ENCODE assay signal across 8 cellular contexts in genomic region chr12:57487597-57488396, GRCh38. TPM values are rescaled to one million over a fixed set of nuclear protein-coding genes. Genes with fewer than 3 reads are reported as not detected.
DNase-seq lines count a peak whose midpoint lies in the region; FAIRE-seq and TF ChIP-seq lines count a peak whose summit lies in the region.

TSS of gene MARS1 (plus strand) at chr12:57488068. CDS start at chr12:57488091, 23 bp downstream.

- H3K4me1 Mint-ChIP-seq in H9 (peaks cover 14% of the 10 kb centered on the region in 2 experiments), nephron (peaks cover 19% of the 10 kb centered on the region)
- peaks cover 48% of the 10 kb centered on the region for H3K4me1 Mint-ChIP-seq in stimulated activated naive CD8-positive, alpha-beta T cell treated with anti-CD3 and anti-CD28 coated beads, Interleukin-15, Interleukin-2, amounts not matched to agents 100 ng/mL and 50 ng/mL, for 24 hours (ENCODE audit: low read depth)

- H3K27me3 Mint-ChIP-seq in H9 (ENCODE audit: low read depth), result no peaks in the 10 kb centered on the region
- H3K27me3 Mint-ChIP-seq in nephron (ENCODE audit: low read depth), result no peaks in the 10 kb centered on the region
- no peaks in the 10 kb centered on the region for H3K27me3 Mint-ChIP-seq in stimulated activated naive CD8-positive, alpha-beta T cell treated with anti-CD3 and anti-CD28 coated beads, Interleukin-15, Interleukin-2, amounts not matched to agents 100 ng/mL and 50 ng/mL, for 24 hours

- no peaks in the 10 kb centered on the region for H4K20me1 ChIP-seq in H9 (ENCODE audit: control insufficient read depth, insufficient read depth, insufficient read length)

- H2BK20ac ChIP-seq in H9 (ENCODE audit: low read depth, low read length, poor library complexity, severe bottlenecking), result no peak within 1 kb of the TSS

- no peak within 1 kb of the TSS for H2BK15ac ChIP-seq in H9 (ENCODE audit: low read depth, low read length)

- H3K79me1 ChIP-seq in H9 (ENCODE audit: insufficient read depth, low read depth, low read length, poor library complexity, severe bottlenecking), result no peaks in the 10 kb centered on the region

- no peak within 1 kb of the TSS for H2BK12ac ChIP-seq in H9 (ENCODE audit: insufficient read length, low read depth, low read length)

- H3K27ac Mint-ChIP-seq in H9 (peak within 1 kb of the TSS; percentile 95 to 99 (median 97)), nephron (peak within 1 kb of the TSS; percentile 30 to 93 (median 86))
- H3K27ac Mint-ChIP-seq in stimulated activated naive CD8-positive, alpha-beta T cell treated with anti-CD3 and anti-CD28 coated beads, Interleukin-15, Interleukin-2, amounts not matched to agents 100 ng/mL and 50 ng/mL, for 24 hours, result peak within 1 kb of the TSS; percentile 90

- H3K4me3 Mint-ChIP-seq in H9 (peak within 1 kb of the TSS; percentile 96 to 97), nephron (peak within 1 kb of the TSS; percentile 92 to 99 (median 98))
- peak within 1 kb of the TSS; percentile 90 for H3K4me3 Mint-ChIP-seq in stimulated activated naive CD8-positive, alpha-beta T cell treated with anti-CD3 and anti-CD28 coated beads, Interleukin-15, Interleukin-2, amounts not matched to agents 100 ng/mL and 50 ng/mL, for 24 hours

- no peak within 1 kb of the TSS for H3T11ph ChIP-seq in H9 (ENCODE audit: low read length)

- TF ChIP-seq CTCF in H9 (conservative IDR thresholded peaks at IDR 0.05) (peak; percentile 35; the same call in 2 of the 3 replicates), fibroblast of the aortic adventitia (IDR thresholded peaks at IDR 0.05; ENCODE audit: insufficient read depth, low read length) (no peak), nephron (IDR thresholded peaks at IDR 0.05; ENCODE audit: unreplicated experiment in 3 of 3) (no peak)

- H4K91ac ChIP-seq in H9 (ENCODE audit: insufficient read length, low read depth, low read length), result no peak within 1 kb of the TSS

- peak within 1 kb of the TSS; percentile 85 for H3K9ac ChIP-seq in H9 (ENCODE audit: extremely low read depth, insufficient read length, low read length)

- H3K9me3 Mint-ChIP-seq in H9, result peaks cover under 1 to 3% of the 10 kb centered on the region in 2 experiments; a peak in 2 of 5 replicates
- H3K9me3 Mint-ChIP-seq in nephron, result no peaks in the 10 kb centered on the region
- H3K9me3 Mint-ChIP-seq in stimulated activated naive CD8-positive, alpha-beta T cell treated with anti-CD3 and anti-CD28 coated beads, Interleukin-15, Interleukin-2, amounts not matched to agents 100 ng/mL and 50 ng/mL, for 24 hours, result no peaks in the 10 kb centered on the region

- peak within 1 kb of the TSS; percentile 2 for H2BK5ac ChIP-seq in H9 (ENCODE audit: insufficient read length, low read length)

- H2AK5ac ChIP-seq in H9 (ENCODE audit: insufficient read length, low read length), result no peak within 1 kb of the TSS

- H3K23me2 ChIP-seq in H9 (ENCODE audit: insufficient read length, low read depth, low read length, poor library complexity, severe bottlenecking), result peaks cover 5% of the 10 kb centered on the region

- H2BK120ac ChIP-seq in H9 (ENCODE audit: low read depth, low read length, poor library complexity, severe bottlenecking), result no peak within 1 kb of the TSS

- peak within 1 kb of the TSS; percentile 99 for H3K4me3 ChIP-seq in fibroblast of the aortic adventitia (ENCODE audit: low read depth, low read length)

- H3K56ac ChIP-seq in H9 (ENCODE audit: insufficient read length, low read depth, low read length), result no peak within 1 kb of the TSS

- H3K23ac ChIP-seq in H9 (ENCODE audit: insufficient read length, low read depth, low read length), result no peak within 1 kb of the TSS

- H3K4me2 ChIP-seq in H9 (ENCODE audit: insufficient read depth, insufficient read length, low read length), result peak within 1 kb of the TSS; percentile 90

- no peak within 1 kb of the TSS; the same call in 1 of the 2 replicates for H3K4ac ChIP-seq in H9 (ENCODE audit: low read depth, low read length)

- H3K79me2 ChIP-seq in H9 (ENCODE audit: insufficient read depth, low read length), result peaks cover 8% of the 10 kb centered on the region; the same call in 1 of the 2 replicates

- H3K36me3 Mint-ChIP-seq in H9 (ENCODE audit: insufficient read depth in 1 of 3, low read depth in 3 of 3) (peaks cover 44 to 49% (median 46%) of the 10 kb centered on the region in 3 experiments), nephron (ENCODE audit: low read depth) (peaks cover 39% of the 10 kb centered on the region)
- H3K36me3 Mint-ChIP-seq in stimulated activated naive CD8-positive, alpha-beta T cell treated with anti-CD3 and anti-CD28 coated beads, Interleukin-15, Interleukin-2, amounts not matched to agents 100 ng/mL and 50 ng/mL, for 24 hours (ENCODE audit: low read depth), result peaks cover 50% of the 10 kb centered on the region

- no peak within 1 kb of the TSS for H4K5ac ChIP-seq in H9 (ENCODE audit: insufficient read length, low read depth, low read length)

- 100% methylated on average over 1 of the region's 47 CpGs for WGBS in H9 (ENCODE audit: extremely low coverage, insufficient read length, low lambda C conversion rate)

- H3K9me3 ChIP-seq in H9 (ENCODE audit: control insufficient read depth, low read depth, low read length), result no peaks in the 10 kb centered on the region

- DNase-seq in H9 (peak; percentile 97), M059J (ENCODE audit: low read depth) (peak; percentile 97), SHP77 (lab: John Stamatoyannopoulos, UW) (peak; percentile 95 to 97), fibroblast of the aortic adventitia (ENCODE audit: low read depth) (peak; percentile 97)
- peak; percentile 89 for DNase-seq in activated effector memory CD4-positive, alpha-beta T cell treated with Interleukin-2 at 50 U/mL for 16 hours

- no peak within 1 kb of the TSS for H3K27ac ChIP-seq in H9 (ENCODE audit: insufficient read length, low read depth, low read length)

- peak; percentile 97 for FAIRE-seq in G401.6 (lab: Jason Lieb, UNC)

- H3K18ac ChIP-seq in H9 (ENCODE audit: insufficient read length, low read depth, low read length), result peak within 1 kb of the TSS; percentile 74

- peaks cover 2% of the 10 kb centered on the region; the same call in 1 of the 2 replicates for H3K4me1 ChIP-seq in H9 (ENCODE audit: insufficient read depth, low read length)

- H3K14ac ChIP-seq in H9 (ENCODE audit: insufficient read depth, low read length), result peak within 1 kb of the TSS; percentile 95; the same call in 1 of the 2 replicates

- no peak within 1 kb of the TSS for H4K8ac ChIP-seq in H9 (replicated peaks; ENCODE audit: insufficient read length, low read depth, low read length)

- H2AFZ ChIP-seq in H9 (ENCODE audit: low read length), result no peak within 1 kb of the TSS

- no peaks in the 10 kb centered on the region for H3K27me3 ChIP-seq in H9 (ENCODE audit: insufficient read depth, low read length)

RNA-seq across cellular contexts. Expression of gene MARS1, which starts in this region (rescaled TPM):
- total RNA-seq in H9 (2021), result 352 and 368 TPM in 2 replicates
- total RNA-seq in M059J (2014; rRNA removed; shearing (Covaris generic)), result 68.9 and 99.8 TPM in 2 replicates
- 185 and 272 TPM in 2 replicates for total RNA-seq in fibroblast of the aortic adventitia (ENCODE audit: low replicate concordance)
